25 cellular contexts compared by ENCODE assay signal in genomic region chr10:106181491-106181890, GRCh38.
DNase-seq lines count a peak whose midpoint lies in the region; TF ChIP-seq lines count a peak whose summit lies in the region.
"Had no signal": no experiment of that assay in that cellular context is flagged by ENCODE, and none has a peak within 500 bp of the region (broad histone marks: within the 10 kb centered on the region; RNA-seq: fewer than 3 reads in every experiment).

No MANE protein-coding gene starts in this region.

- H3K4me3 ChIP-seq in cardiac fibroblast (replicated peaks in 1 of 2; ENCODE audit: low read depth in 2 of 2, low read length in 2 of 2) (no peak overlapping the region), foreskin fibroblast (ENCODE audit: low read depth in 1 of 2, low read length in 2 of 2) (no peak overlapping the region)
- H3K4me3 ChIP-seq: body of pancreas, PC-9, spleen, upper lobe of left lung had no signal

- no peaks in the 10 kb centered on the region for H3K36me3 Mint-ChIP-seq in endothelial cell (ENCODE audit: low read depth, unreplicated experiment)
- H3K36me3 Mint-ChIP-seq: activated naive CD8-positive, alpha-beta T cell treated with anti-CD3 and anti-CD28 coated beads, Interleukin-2, amount 10 ng/mL, durations not matched to agents 7 days and 5 days had no signal

- in situ Hi-C loops in GM13977 (cut with MboI; ENCODE audit: low pct_unique_long_range_greater_than_20kb, low sequenced_read_pairs, unreplicated experiment) = loop anchor here (25.0 kb wide), 1 partner anchor 219 kb away; no protein-coding TSS in a partner anchor

- peaks cover 3% of the 10 kb centered on the region for H3K4me1 Mint-ChIP-seq in endothelial cell (ENCODE audit: unreplicated experiment)
- H3K4me1 Mint-ChIP-seq: activated naive CD8-positive, alpha-beta T cell treated with anti-CD3 and anti-CD28 coated beads, Interleukin-2, amount 10 ng/mL, durations not matched to agents 7 days and 5 days had no signal

- no peaks in the 10 kb centered on the region for H3K27me3 Mint-ChIP-seq in endothelial cell (ENCODE audit: unreplicated experiment)
- H3K27me3 Mint-ChIP-seq: activated naive CD8-positive, alpha-beta T cell treated with anti-CD3 and anti-CD28 coated beads, Interleukin-2, amount 10 ng/mL, durations not matched to agents 7 days and 5 days; CD4-positive, alpha-beta T cell had no signal

- DNase-seq in GM04504 (ENCODE audit: low read depth) = peak; percentile 46
- DNase-seq in cardiac fibroblast (ENCODE audit: low read depth in 2 of 2) = peak; percentile 42 to 54
- DNase-seq in foreskin fibroblast = peak; percentile 56 to 83
- DNase-seq in NCI-H345 treated with DMSO at 0.1 percent for 48 hours (lab: John Stamatoyannopoulos, UW; ENCODE audit: unreplicated experiment) = no peak
- no peak for DNase-seq in GM13977 (ENCODE audit: low spot score)
- no peak for DNase-seq in SHP77 (lab: John Stamatoyannopoulos, UW)
- no peak for DNase-seq in endothelial cell (ENCODE audit: low spot score)
- DNase-seq: activated CD4-positive, alpha-beta T cell treated with anti-CD3 and anti-CD28 coated beads for 4 hours; activated effector memory CD4-positive, alpha-beta T cell treated with anti-CD3 and anti-CD28 coated beads, Interleukin-2, amount 50 U/mL, for 16 hours; activated naive CD8-positive, alpha-beta T cell treated with anti-CD3 and anti-CD28 coated beads, Interleukin-2, amount 10 ng/mL, durations not matched to agents 7 days and 5 days; activated T-cell treated with anti-CD3 and anti-CD28 coated beads, Interleukin-2, amount 50 U/mL, for 1 hour; CD4-positive, alpha-beta T cell; H7; NCI-H1092; NCI-H187; NCI-H526; nucleus accumbens; PC-9; retina; spleen; stimulated activated CD4-positive, alpha-beta T cell treated with anti-CD3 and anti-CD28 coated beads, Interleukin-4, amount 100 ng/mL, for 1 hour; substantia nigra; T-helper 2 cell; upper lobe of left lung had no signal

- no peak overlapping the region for H3K4me3 Mint-ChIP-seq in endothelial cell (ENCODE audit: unreplicated experiment)
- H3K4me3 Mint-ChIP-seq: activated naive CD8-positive, alpha-beta T cell treated with anti-CD3 and anti-CD28 coated beads, Interleukin-2, amount 10 ng/mL, durations not matched to agents 7 days and 5 days; CD4-positive, alpha-beta T cell had no signal

- H3K27ac Mint-ChIP-seq in endothelial cell (ENCODE audit: unreplicated experiment) = no peak overlapping the region
- H3K27ac Mint-ChIP-seq: activated naive CD8-positive, alpha-beta T cell treated with anti-CD3 and anti-CD28 coated beads, Interleukin-2, amount 10 ng/mL, durations not matched to agents 7 days and 5 days; CD4-positive, alpha-beta T cell had no signal

- TF ChIP-seq CTCF in cardiac fibroblast (IDR thresholded peaks at IDR 0.05; ENCODE audit: low read depth, low read length) = no peak
- TF ChIP-seq CTCF in foreskin fibroblast (IDR thresholded peaks at IDR 0.05; ENCODE audit: low read depth, low read length) = no peak
- TF ChIP-seq CTCF in GM13977 (IDR thresholded peaks at IDR 0.05; ENCODE audit: extremely low read depth, insufficient read depth, missing control alignments) = no peak
- no peak for TF ChIP-seq CTCF in endothelial cell (IDR thresholded peaks at IDR 0.05; ENCODE audit: unreplicated experiment)

- no peaks in the 10 kb centered on the region for H3K9me3 Mint-ChIP-seq in endothelial cell (ENCODE audit: unreplicated experiment)
- H3K9me3 Mint-ChIP-seq: activated naive CD8-positive, alpha-beta T cell treated with anti-CD3 and anti-CD28 coated beads, Interleukin-2, amount 10 ng/mL, durations not matched to agents 7 days and 5 days; CD4-positive, alpha-beta T cell had no signal

Comparison
In these comparisons a context has a peak if more than half of its experiments do, and no peak if none do; other contexts are left out.
1. DNase-seq: peak in GM04504 (single experiment), cardiac fibroblast (2 of 2) and foreskin fibroblast (2 of 2); none in NCI-H345 treated with DMSO at 0.1 percent for 48 hours (single experiment), GM13977 (single experiment), SHP77 (0 of 2) and endothelial cell (single experiment).